ENCODE assay signal across 8 cellular contexts in genomic region chr10:80205478-80206276, GRCh38. TPM values are rescaled to one million over a fixed set of nuclear protein-coding genes. Genes with fewer than 3 reads are reported as not detected.
DNase-seq lines count a peak whose midpoint lies in the region; TF ChIP-seq lines count a peak whose summit lies in the region.

TSS of gene ANXA11 (minus strand) at chr10:80205537. CDS start at chr10:80172861, 32,676 bp downstream.

- H3K36me3 Mint-ChIP-seq in activated naive CD4-positive, alpha-beta T cell treated with anti-CD3 and anti-CD28 coated beads for 36 hours (ENCODE audit: low read depth): peaks cover 12% of the 10 kb centered on the region

- H3K27ac ChIP-seq in GM23248: peak within 1 kb of the TSS; percentile 95
- peak within 1 kb of the TSS; percentile 84 for H3K27ac ChIP-seq in trophoblast cell (ENCODE audit: low read depth, low read length)
- peak within 1 kb of the TSS; percentile 89 to 99 (median 95) for H3K27ac ChIP-seq in tibial nerve

- H3K9me3 ChIP-seq in GM23248 (ENCODE audit: low read depth) (no peaks in the 10 kb centered on the region), trophoblast cell (ENCODE audit: insufficient read depth, low read depth, low read length) (peaks cover 3% of the 10 kb centered on the region), tibial nerve (no peaks in the 10 kb centered on the region)

- peak within 1 kb of the TSS; percentile 51 for H2BK12ac ChIP-seq in trophoblast cell (ENCODE audit: low read length)

- H3K9ac ChIP-seq in GM23248: peak within 1 kb of the TSS; percentile 96
- H3K9ac ChIP-seq in trophoblast cell (ENCODE audit: low read length): peak within 1 kb of the TSS; percentile 91

- H2BK120ac ChIP-seq in trophoblast cell (ENCODE audit: insufficient read depth, low read length, poor library complexity): peak within 1 kb of the TSS; percentile 84

- peak within 1 kb of the TSS; percentile 93 for H4K91ac ChIP-seq in trophoblast cell (ENCODE audit: low read depth, low read length)

- H3K4me2 ChIP-seq in GM23248 (ENCODE audit: unreplicated experiment) (peak within 1 kb of the TSS; percentile 85), trophoblast cell (ENCODE audit: low read length) (peak within 1 kb of the TSS; percentile 85)

- no peaks in the 10 kb centered on the region for H3K9me3 Mint-ChIP-seq in activated naive CD4-positive, alpha-beta T cell treated with anti-CD3 and anti-CD28 coated beads for 36 hours

- peak within 1 kb of the TSS; percentile 87 for H2BK5ac ChIP-seq in trophoblast cell (ENCODE audit: low read depth, low read length, poor library complexity)

- H3K27me3 ChIP-seq in GM23248 (replicated peaks; ENCODE audit: insufficient read depth) (no peaks in the 10 kb centered on the region), trophoblast cell (ENCODE audit: insufficient read depth, low read length) (no peaks in the 10 kb centered on the region), tibial nerve (no peaks in the 10 kb centered on the region)

- TF ChIP-seq EP300 in tibial nerve (IDR thresholded peaks at IDR 0.05): peak in 1 of 2 donors; percentile 91

- no peak within 1 kb of the TSS for H3K23ac ChIP-seq in trophoblast cell (ENCODE audit: low read length)

- H3K4ac ChIP-seq in trophoblast cell (ENCODE audit: low read depth, low read length): peak within 1 kb of the TSS; percentile 97

- H3K36me3 ChIP-seq in GM23248 (ENCODE audit: low read depth) (no peaks in the 10 kb centered on the region), trophoblast cell (ENCODE audit: control insufficient read depth in 1 of 2, insufficient read depth in 2 of 2, low read length in 2 of 2) (peaks cover under 1 to 4% of the 10 kb centered on the region in 2 experiments), tibial nerve (no peaks in the 10 kb centered on the region)

- H3K79me1 ChIP-seq in trophoblast cell (ENCODE audit: low read length): peaks cover 25% of the 10 kb centered on the region

- H2AK5ac ChIP-seq in trophoblast cell (ENCODE audit: low read length): peak within 1 kb of the TSS; percentile 58

- peak in 2 of 5 experiments; percentile 28 to 45 for TF ChIP-seq CTCF in tibial nerve (IDR thresholded peaks at IDR 0.05)

- peak within 1 kb of the TSS; percentile 77 for H2AFZ ChIP-seq in GM23248
- peak within 1 kb of the TSS; percentile 89 for H2AFZ ChIP-seq in trophoblast cell (ENCODE audit: insufficient read depth, low read length, poor library complexity)

- DNase-seq in ELR (ENCODE audit: low read depth): peak; percentile 81
- DNase-seq in GM23248: peak; percentile 86
- DNase-seq in LHCN-M2 (ENCODE audit: low read depth): peak; percentile 67
- DNase-seq in SK-MEL-5 (ENCODE audit: low read depth, low spot score): peak; percentile 71
- peak; percentile 86 for DNase-seq in activated naive CD4-positive, alpha-beta T cell treated with anti-CD3 and anti-CD28 coated beads for 36 hours
- DNase-seq in glomerular endothelial cell (ENCODE audit: extremely low read depth, low read depth, low spot score): no peak
- peak; percentile 83 to 87 for DNase-seq in trophoblast cell
- peak; percentile 74 to 79 for DNase-seq in tibial nerve (ENCODE audit: low spot score in 2 of 2)

- H3K4me1 Mint-ChIP-seq in activated naive CD4-positive, alpha-beta T cell treated with anti-CD3 and anti-CD28 coated beads for 36 hours (ENCODE audit: low read depth): peaks cover 38% of the 10 kb centered on the region

- peak within 1 kb of the TSS; percentile 93 for H4K8ac ChIP-seq in trophoblast cell (ENCODE audit: low read depth, low read length)

- peak within 1 kb of the TSS; percentile 98 for H3K14ac ChIP-seq in trophoblast cell (ENCODE audit: low read length)

- peak; percentile 86 to 93 for TF ChIP-seq POLR2A in tibial nerve (IDR thresholded peaks at IDR 0.05)

- CTCF ChIA-PET in activated naive CD4-positive, alpha-beta T cell treated with anti-CD3 and anti-CD28 coated beads for 36 hours (lab: Charles Lee): interaction anchor here (0.6 to 1.0 kb wide), 2 partner anchors 9 to 719 kb away, joined by 3 read pairs; no protein-coding TSS in a partner anchor

- peak within 1 kb of the TSS; percentile 83 for H4K12ac ChIP-seq in trophoblast cell (ENCODE audit: low read depth, low read length)

- H3K27me3 Mint-ChIP-seq in activated naive CD4-positive, alpha-beta T cell treated with anti-CD3 and anti-CD28 coated beads for 36 hours (ENCODE audit: low read depth): no peaks in the 10 kb centered on the region

- H3K4me3 Mint-ChIP-seq in activated naive CD4-positive, alpha-beta T cell treated with anti-CD3 and anti-CD28 coated beads for 36 hours: peak within 1 kb of the TSS; percentile 84

- peak within 1 kb of the TSS; percentile 96 for H3K27ac Mint-ChIP-seq in activated naive CD4-positive, alpha-beta T cell treated with anti-CD3 and anti-CD28 coated beads for 36 hours

- intact Hi-C loops in activated naive CD4-positive, alpha-beta T cell treated with anti-CD3 and anti-CD28 coated beads for 36 hours (cut with micrococcal nuclease): loop anchor here (1.0 to 2.0 kb wide), 4 partner anchors 9 to 859 kb away; partner anchors contain the start of genes PPIF and TMEM254

- 2 to 4% methylated on average over 28 to 36 of the region's 45 CpGs for WGBS in GM23248 (ENCODE audit: low coverage in 1 of 2, low lambda C conversion rate in 2 of 2, missing lambda C conversion rate in 2 of 2), 2 experiments
- no CpG with 5 or more reads among the region's 45 CpGs for WGBS in trophoblast cell (ENCODE audit: extremely low coverage, insufficient coverage, insufficient read length)
- WGBS in tibial nerve, 2 donors: 9 to 12% methylated on average over 10 to 14 of the region's 45 CpGs

- H3F3A ChIP-seq in GM23248 (ENCODE audit: insufficient read depth): peaks cover 37% of the 10 kb centered on the region

- H3K4me3 ChIP-seq in GM23248 (peak within 1 kb of the TSS; percentile 83), trophoblast cell (ENCODE audit: low read depth, low read length) (peak within 1 kb of the TSS; percentile 85), tibial nerve (peak within 1 kb of the TSS; percentile 69 to 90 (median 90))

- H3K9me2 ChIP-seq in GM23248 (ENCODE audit: insufficient read depth): no peaks in the 10 kb centered on the region

- in situ Hi-C loops in GM23248 (cut with MboI) (no loop called here), SK-MEL-5 (cut with HindIII; ENCODE audit: low pct_unique_long_range_greater_than_20kb, low sequenced_read_pairs) (no loop called here)

- H4K20me1 ChIP-seq in GM23248 (ENCODE audit: insufficient read depth): no peaks in the 10 kb centered on the region

- H3K18ac ChIP-seq in trophoblast cell (ENCODE audit: low read length): peak within 1 kb of the TSS; percentile 99

- H3K4me1 ChIP-seq in GM23248 (ENCODE audit: insufficient read depth) (peaks cover 42% of the 10 kb centered on the region), trophoblast cell (ENCODE audit: control insufficient read depth in 1 of 2, insufficient read depth in 2 of 2, low read length in 2 of 2) (peaks cover 17 to 31% of the 10 kb centered on the region in 2 experiments), tibial nerve (peaks cover 0 to 69% (median 48%) of the 10 kb centered on the region in 4 donors)

- H3K79me2 ChIP-seq in GM23248 (ENCODE audit: insufficient read depth) (peaks cover 63% of the 10 kb centered on the region), trophoblast cell (ENCODE audit: control insufficient read depth, insufficient read depth, low read length, poor library complexity) (peaks cover 31% of the 10 kb centered on the region)

RNA-seq across cellular contexts. Expression of gene ANXA11, which starts in this region (rescaled TPM):
- 116 and 121 TPM in 2 replicates for total RNA-seq in GM23248 (2014; rRNA removed; shearing (Covaris generic))
- 189 and 194 TPM in 2 replicates for polyA plus RNA-seq in GM23248 (2016; fragmentation: Nextera tagmentation; extraction: Ambion mirVana)
- total RNA-seq in LHCN-M2 (2014; rRNA removed) (55.9 and 84.7 TPM in 2 replicates), glomerular endothelial cell (98.2 and 118 TPM in 2 replicates), tibial nerve (100 to 1,000 TPM in 3 of 4 donors, 10 to 100 TPM in 1; 99.8 to 128 (median 113) TPM)
- 210 TPM for polyA plus RNA-seq in LHCN-M2 (2012)
- total RNA-seq in SK-MEL-5 (2014; rRNA removed; shearing (Covaris generic)): 64.2 and 66.3 TPM in 2 replicates
- 138 and 140 TPM in 2 replicates for polyA plus RNA-seq in SK-MEL-5 (2015; cell fraction: cytosol; rRNA removed)
- 59.2 and 82.1 TPM in 2 replicates for polyA plus RNA-seq in SK-MEL-5 (2015; cell fraction: nucleus; rRNA removed)
- total RNA-seq in activated naive CD4-positive, alpha-beta T cell treated with anti-CD3 and anti-CD28 coated beads for 36 hours: 100 to 1,000 TPM; 142 TPM
- polyA plus RNA-seq in trophoblast cell (2013): 460 and 504 TPM in 2 replicates
